1 cellular context compared by ENCODE assay signal in genomic region chr2:3465844-3466481, GRCh38.
TF ChIP-seq lines count a peak whose summit lies in the region.

No MANE protein-coding gene starts in this region.

TF ChIP-seq in HepG2, 621 proteins besides CTCF, POLR2A, EP300 and RAD21 (continued from another document and continues in another):
- TF ChIP-seq, protein P1, sequence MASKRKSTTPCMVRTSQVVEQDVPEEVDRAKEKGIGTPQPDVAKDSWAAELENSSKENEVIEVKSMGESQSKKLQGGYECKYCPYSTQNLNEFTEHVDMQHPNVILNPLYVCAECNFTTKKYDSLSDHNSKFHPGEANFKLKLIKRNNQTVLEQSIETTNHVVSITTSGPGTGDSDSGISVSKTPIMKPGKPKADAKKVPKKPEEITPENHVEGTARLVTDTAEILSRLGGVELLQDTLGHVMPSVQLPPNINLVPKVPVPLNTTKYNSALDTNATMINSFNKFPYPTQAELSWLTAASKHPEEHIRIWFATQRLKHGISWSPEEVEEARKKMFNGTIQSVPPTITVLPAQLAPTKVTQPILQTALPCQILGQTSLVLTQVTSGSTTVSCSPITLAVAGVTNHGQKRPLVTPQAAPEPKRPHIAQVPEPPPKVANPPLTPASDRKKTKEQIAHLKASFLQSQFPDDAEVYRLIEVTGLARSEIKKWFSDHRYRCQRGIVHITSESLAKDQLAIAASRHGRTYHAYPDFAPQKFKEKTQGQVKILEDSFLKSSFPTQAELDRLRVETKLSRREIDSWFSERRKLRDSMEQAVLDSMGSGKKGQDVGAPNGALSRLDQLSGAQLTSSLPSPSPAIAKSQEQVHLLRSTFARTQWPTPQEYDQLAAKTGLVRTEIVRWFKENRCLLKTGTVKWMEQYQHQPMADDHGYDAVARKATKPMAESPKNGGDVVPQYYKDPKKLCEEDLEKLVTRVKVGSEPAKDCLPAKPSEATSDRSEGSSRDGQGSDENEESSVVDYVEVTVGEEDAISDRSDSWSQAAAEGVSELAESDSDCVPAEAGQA (IDR thresholded peaks at IDR 0.05; ENCODE audit: low read depth), result peak; percentile 74; the same call in 1 of the 2 replicates
- TF ChIP-seq, protein P1 (CRISPR knock-in tag; IDR thresholded peaks at IDR 0.05; ENCODE audit: borderline replicate concordance), result no peak
- TF ChIP-seq SOX6 (IDR thresholded peaks at IDR 0.05), result no peak
- peak; percentile 94 for TF ChIP-seq SOX6 (CRISPR knock-in tag; IDR thresholded peaks at IDR 0.05)
- TF ChIP-seq, protein P2, sequence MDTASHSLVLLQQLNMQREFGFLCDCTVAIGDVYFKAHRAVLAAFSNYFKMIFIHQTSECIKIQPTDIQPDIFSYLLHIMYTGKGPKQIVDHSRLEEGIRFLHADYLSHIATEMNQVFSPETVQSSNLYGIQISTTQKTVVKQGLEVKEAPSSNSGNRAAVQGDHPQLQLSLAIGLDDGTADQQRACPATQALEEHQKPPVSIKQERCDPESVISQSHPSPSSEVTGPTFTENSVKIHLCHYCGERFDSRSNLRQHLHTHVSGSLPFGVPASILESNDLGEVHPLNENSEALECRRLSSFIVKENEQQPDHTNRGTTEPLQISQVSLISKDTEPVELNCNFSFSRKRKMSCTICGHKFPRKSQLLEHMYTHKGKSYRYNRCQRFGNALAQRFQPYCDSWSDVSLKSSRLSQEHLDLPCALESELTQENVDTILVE (CRISPR knock-in tag; IDR thresholded peaks at IDR 0.05), result peak; percentile 79; the same call in 1 of the 2 replicates
- TF ChIP-seq ISX (CRISPR knock-in tag; conservative IDR thresholded peaks at IDR 0.05), result no peak
- no peak for TF ChIP-seq PLSCR1 (CRISPR knock-in tag; IDR thresholded peaks at IDR 0.05; ENCODE audit: borderline replicate concordance)
- TF ChIP-seq CCDC6 (CRISPR knock-in tag; IDR thresholded peaks at IDR 0.05), result no peak
- no peak; the same call in 1 of the 2 replicates for TF ChIP-seq POGK (CRISPR knock-in tag; conservative IDR thresholded peaks at IDR 0.05)
- TF ChIP-seq, protein P3, sequence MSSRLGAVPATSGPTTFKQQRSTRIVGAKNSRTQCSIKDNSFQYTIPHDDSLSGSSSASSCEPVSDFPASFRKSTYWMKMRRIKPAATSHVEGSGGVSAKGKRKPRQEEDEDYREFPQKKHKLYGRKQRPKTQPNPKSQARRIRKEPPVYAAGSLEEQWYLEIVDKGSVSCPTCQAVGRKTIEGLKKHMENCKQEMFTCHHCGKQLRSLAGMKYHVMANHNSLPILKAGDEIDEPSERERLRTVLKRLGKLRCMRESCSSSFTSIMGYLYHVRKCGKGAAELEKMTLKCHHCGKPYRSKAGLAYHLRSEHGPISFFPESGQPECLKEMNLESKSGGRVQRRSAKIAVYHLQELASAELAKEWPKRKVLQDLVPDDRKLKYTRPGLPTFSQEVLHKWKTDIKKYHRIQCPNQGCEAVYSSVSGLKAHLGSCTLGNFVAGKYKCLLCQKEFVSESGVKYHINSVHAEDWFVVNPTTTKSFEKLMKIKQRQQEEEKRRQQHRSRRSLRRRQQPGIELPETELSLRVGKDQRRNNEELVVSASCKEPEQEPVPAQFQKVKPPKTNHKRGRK (CRISPR knock-in tag; IDR thresholded peaks at IDR 0.05), result no peak
- no peak for TF ChIP-seq ZNF891 (CRISPR knock-in tag; IDR thresholded peaks at IDR 0.05)
- peak; percentile 13 to 80; a peak in 2 of 4 replicates for TF ChIP-seq NR2F1 (CRISPR knock-in tag; IDR thresholded peaks at IDR 0.05)
- TF ChIP-seq FOXC1 (CRISPR knock-in tag; IDR thresholded peaks at IDR 0.05; ENCODE audit: borderline replicate concordance), result no peak
- no peak; the same call in 1 of the 2 replicates for TF ChIP-seq ZNF816 (CRISPR knock-in tag; IDR thresholded peaks at IDR 0.05; ENCODE audit: borderline replicate concordance)
- no peak for TF ChIP-seq ZNF720 (CRISPR knock-in tag; IDR thresholded peaks at IDR 0.05)
- TF ChIP-seq, protein P4, sequence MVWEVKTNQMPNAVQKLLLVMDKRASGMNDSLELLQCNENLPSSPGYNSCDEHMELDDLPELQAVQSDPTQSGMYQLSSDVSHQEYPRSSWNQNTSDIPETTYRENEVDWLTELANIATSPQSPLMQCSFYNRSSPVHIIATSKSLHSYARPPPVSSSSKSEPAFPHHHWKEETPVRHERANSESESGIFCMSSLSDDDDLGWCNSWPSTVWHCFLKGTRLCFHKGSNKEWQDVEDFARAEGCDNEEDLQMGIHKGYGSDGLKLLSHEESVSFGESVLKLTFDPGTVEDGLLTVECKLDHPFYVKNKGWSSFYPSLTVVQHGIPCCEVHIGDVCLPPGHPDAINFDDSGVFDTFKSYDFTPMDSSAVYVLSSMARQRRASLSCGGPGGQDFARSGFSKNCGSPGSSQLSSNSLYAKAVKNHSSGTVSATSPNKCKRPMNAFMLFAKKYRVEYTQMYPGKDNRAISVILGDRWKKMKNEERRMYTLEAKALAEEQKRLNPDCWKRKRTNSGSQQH (CRISPR knock-in tag; IDR thresholded peaks at IDR 0.05; ENCODE audit: low read depth), result no peak
- no peak for TF ChIP-seq GABPB1 (CRISPR knock-in tag; IDR thresholded peaks at IDR 0.05)
- no peak for TF ChIP-seq ZNF10 (CRISPR knock-in tag; IDR thresholded peaks at IDR 0.05; ENCODE audit: borderline replicate concordance, low read depth)
- no peak for TF ChIP-seq KDM1A (CRISPR knock-in tag; IDR thresholded peaks at IDR 0.05)
- TF ChIP-seq RORA (CRISPR knock-in tag; IDR thresholded peaks at IDR 0.05), result no peak
- no peak for TF ChIP-seq SNRNP70 (IDR thresholded peaks at IDR 0.05; ENCODE audit: low read depth, low read length)
- TF ChIP-seq ZNF337 (CRISPR knock-in tag; IDR thresholded peaks at IDR 0.05; ENCODE audit: borderline replicate concordance, low read depth), result peak; percentile 91; the same call in 1 of the 2 replicates
- peak; percentile 81 for TF ChIP-seq POGZ (CRISPR knock-in tag; IDR thresholded peaks at IDR 0.05)
- no peak; the same call in 1 of the 2 replicates for TF ChIP-seq ZNF264 (CRISPR knock-in tag; IDR thresholded peaks at IDR 0.05)
- TF ChIP-seq CREBL2 (CRISPR knock-in tag; IDR thresholded peaks at IDR 0.05; ENCODE audit: borderline replicate concordance), result peak; percentile 61; the same call in 1 of the 2 replicates
- no peak for TF ChIP-seq ZNF777 (CRISPR knock-in tag; IDR thresholded peaks at IDR 0.05)
- TF ChIP-seq TEAD3 (CRISPR knock-in tag; optimal IDR thresholded peaks at IDR 0.05; ENCODE audit: borderline replicate concordance), result peak; percentile 99
- TF ChIP-seq, protein P5, sequence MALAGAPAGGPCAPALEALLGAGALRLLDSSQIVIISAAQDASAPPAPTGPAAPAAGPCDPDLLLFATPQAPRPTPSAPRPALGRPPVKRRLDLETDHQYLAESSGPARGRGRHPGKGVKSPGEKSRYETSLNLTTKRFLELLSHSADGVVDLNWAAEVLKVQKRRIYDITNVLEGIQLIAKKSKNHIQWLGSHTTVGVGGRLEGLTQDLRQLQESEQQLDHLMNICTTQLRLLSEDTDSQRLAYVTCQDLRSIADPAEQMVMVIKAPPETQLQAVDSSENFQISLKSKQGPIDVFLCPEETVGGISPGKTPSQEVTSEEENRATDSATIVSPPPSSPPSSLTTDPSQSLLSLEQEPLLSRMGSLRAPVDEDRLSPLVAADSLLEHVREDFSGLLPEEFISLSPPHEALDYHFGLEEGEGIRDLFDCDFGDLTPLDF (CRISPR knock-in tag; IDR thresholded peaks at IDR 0.05), result no peak
- no peak for TF ChIP-seq ZNF558 (CRISPR knock-in tag; IDR thresholded peaks at IDR 0.05; ENCODE audit: borderline replicate concordance)
- TF ChIP-seq, protein P6, sequence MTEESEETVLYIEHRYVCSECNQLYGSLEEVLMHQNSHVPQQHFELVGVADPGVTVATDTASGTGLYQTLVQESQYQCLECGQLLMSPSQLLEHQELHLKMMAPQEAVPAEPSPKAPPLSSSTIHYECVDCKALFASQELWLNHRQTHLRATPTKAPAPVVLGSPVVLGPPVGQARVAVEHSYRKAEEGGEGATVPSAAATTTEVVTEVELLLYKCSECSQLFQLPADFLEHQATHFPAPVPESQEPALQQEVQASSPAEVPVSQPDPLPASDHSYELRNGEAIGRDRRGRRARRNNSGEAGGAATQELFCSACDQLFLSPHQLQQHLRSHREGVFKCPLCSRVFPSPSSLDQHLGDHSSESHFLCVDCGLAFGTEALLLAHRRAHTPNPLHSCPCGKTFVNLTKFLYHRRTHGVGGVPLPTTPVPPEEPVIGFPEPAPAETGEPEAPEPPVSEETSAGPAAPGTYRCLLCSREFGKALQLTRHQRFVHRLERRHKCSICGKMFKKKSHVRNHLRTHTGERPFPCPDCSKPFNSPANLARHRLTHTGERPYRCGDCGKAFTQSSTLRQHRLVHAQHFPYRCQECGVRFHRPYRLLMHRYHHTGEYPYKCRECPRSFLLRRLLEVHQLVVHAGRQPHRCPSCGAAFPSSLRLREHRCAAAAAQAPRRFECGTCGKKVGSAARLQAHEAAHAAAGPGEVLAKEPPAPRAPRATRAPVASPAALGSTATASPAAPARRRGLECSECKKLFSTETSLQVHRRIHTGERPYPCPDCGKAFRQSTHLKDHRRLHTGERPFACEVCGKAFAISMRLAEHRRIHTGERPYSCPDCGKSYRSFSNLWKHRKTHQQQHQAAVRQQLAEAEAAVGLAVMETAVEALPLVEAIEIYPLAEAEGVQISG (CRISPR knock-in tag; IDR thresholded peaks at IDR 0.05), result peak; percentile 74
- 0 out of 2 replicates have a peak, but pooled peaks have one; percentile 40 for TF ChIP-seq ZNF670 (CRISPR knock-in tag; IDR thresholded peaks at IDR 0.05; ENCODE audit: borderline replicate concordance)
- no peak for TF ChIP-seq TIGD3 (CRISPR knock-in tag; IDR thresholded peaks at IDR 0.05; ENCODE audit: borderline replicate concordance)
- peak; percentile 23; the same call in 1 of the 2 replicates for TF ChIP-seq KDM5B (CRISPR knock-in tag; IDR thresholded peaks at IDR 0.05; ENCODE audit: borderline replicate concordance)
- TF ChIP-seq NFIC (IDR thresholded peaks at IDR 0.05; ENCODE audit: low read length), result no peak
- TF ChIP-seq CEBPB (IDR thresholded peaks at IDR 0.05; ENCODE audit: borderline replicate concordance, low read depth, low read length), result peak; percentile 94
- TF ChIP-seq, protein P7, sequence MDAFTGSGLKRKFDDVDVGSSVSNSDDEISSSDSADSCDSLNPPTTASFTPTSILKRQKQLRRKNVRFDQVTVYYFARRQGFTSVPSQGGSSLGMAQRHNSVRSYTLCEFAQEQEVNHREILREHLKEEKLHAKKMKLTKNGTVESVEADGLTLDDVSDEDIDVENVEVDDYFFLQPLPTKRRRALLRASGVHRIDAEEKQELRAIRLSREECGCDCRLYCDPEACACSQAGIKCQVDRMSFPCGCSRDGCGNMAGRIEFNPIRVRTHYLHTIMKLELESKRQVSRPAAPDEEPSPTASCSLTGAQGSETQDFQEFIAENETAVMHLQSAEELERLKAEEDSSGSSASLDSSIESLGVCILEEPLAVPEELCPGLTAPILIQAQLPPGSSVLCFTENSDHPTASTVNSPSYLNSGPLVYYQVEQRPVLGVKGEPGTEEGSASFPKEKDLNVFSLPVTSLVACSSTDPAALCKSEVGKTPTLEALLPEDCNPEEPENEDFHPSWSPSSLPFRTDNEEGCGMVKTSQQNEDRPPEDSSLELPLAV (CRISPR knock-in tag; conservative IDR thresholded peaks at IDR 0.05; ENCODE audit: low read depth), result no peak
- TF ChIP-seq ZFP36L1 (CRISPR knock-in tag; IDR thresholded peaks at IDR 0.05), result no peak; the same call in 1 of the 2 replicates
- TF ChIP-seq KLF12 (CRISPR knock-in tag; IDR thresholded peaks at IDR 0.05; ENCODE audit: borderline replicate concordance), result no peak
- TF ChIP-seq REXO4 (CRISPR knock-in tag; IDR thresholded peaks at IDR 0.05; ENCODE audit: borderline replicate concordance), result no peak
- TF ChIP-seq ZNF570 (CRISPR knock-in tag; IDR thresholded peaks at IDR 0.05; ENCODE audit: borderline replicate concordance), result no peak
- peak; percentile 48; the same call in 1 of the 2 replicates for TF ChIP-seq ZNF652 (CRISPR knock-in tag; IDR thresholded peaks at IDR 0.05; ENCODE audit: borderline replicate concordance, low read depth)
- no peak for TF ChIP-seq ARNT (IDR thresholded peaks at IDR 0.05)
